In the genomic region with DNA sequence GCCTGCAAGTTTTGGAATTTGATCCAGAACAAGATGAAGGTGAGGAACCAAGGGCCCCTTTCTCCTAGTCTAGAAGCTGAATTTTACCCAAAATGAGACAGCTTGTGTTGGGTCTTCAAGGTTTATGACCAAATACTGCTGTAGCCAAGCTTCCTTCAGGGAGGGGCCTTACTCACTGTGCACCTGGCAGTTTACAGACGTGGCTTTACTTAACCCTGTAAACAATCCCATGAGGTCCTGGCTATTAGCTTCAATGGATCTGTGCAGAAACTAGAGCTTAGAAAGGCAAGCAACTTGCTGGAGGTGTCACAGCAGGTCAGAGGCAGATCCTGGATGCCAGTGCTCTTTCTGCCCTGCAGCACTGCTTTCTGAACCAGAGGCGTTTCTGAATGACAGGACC, we compare ENCODE assay signal across 1 cellular context.
TF ChIP-seq lines count a peak whose summit lies in the region.

No MANE protein-coding gene starts in this region.

TF ChIP-seq in GM23338, 12 proteins besides CTCF, POLR2A, EP300 and RAD21 (continued from another document):
- TF ChIP-seq, protein P1, sequence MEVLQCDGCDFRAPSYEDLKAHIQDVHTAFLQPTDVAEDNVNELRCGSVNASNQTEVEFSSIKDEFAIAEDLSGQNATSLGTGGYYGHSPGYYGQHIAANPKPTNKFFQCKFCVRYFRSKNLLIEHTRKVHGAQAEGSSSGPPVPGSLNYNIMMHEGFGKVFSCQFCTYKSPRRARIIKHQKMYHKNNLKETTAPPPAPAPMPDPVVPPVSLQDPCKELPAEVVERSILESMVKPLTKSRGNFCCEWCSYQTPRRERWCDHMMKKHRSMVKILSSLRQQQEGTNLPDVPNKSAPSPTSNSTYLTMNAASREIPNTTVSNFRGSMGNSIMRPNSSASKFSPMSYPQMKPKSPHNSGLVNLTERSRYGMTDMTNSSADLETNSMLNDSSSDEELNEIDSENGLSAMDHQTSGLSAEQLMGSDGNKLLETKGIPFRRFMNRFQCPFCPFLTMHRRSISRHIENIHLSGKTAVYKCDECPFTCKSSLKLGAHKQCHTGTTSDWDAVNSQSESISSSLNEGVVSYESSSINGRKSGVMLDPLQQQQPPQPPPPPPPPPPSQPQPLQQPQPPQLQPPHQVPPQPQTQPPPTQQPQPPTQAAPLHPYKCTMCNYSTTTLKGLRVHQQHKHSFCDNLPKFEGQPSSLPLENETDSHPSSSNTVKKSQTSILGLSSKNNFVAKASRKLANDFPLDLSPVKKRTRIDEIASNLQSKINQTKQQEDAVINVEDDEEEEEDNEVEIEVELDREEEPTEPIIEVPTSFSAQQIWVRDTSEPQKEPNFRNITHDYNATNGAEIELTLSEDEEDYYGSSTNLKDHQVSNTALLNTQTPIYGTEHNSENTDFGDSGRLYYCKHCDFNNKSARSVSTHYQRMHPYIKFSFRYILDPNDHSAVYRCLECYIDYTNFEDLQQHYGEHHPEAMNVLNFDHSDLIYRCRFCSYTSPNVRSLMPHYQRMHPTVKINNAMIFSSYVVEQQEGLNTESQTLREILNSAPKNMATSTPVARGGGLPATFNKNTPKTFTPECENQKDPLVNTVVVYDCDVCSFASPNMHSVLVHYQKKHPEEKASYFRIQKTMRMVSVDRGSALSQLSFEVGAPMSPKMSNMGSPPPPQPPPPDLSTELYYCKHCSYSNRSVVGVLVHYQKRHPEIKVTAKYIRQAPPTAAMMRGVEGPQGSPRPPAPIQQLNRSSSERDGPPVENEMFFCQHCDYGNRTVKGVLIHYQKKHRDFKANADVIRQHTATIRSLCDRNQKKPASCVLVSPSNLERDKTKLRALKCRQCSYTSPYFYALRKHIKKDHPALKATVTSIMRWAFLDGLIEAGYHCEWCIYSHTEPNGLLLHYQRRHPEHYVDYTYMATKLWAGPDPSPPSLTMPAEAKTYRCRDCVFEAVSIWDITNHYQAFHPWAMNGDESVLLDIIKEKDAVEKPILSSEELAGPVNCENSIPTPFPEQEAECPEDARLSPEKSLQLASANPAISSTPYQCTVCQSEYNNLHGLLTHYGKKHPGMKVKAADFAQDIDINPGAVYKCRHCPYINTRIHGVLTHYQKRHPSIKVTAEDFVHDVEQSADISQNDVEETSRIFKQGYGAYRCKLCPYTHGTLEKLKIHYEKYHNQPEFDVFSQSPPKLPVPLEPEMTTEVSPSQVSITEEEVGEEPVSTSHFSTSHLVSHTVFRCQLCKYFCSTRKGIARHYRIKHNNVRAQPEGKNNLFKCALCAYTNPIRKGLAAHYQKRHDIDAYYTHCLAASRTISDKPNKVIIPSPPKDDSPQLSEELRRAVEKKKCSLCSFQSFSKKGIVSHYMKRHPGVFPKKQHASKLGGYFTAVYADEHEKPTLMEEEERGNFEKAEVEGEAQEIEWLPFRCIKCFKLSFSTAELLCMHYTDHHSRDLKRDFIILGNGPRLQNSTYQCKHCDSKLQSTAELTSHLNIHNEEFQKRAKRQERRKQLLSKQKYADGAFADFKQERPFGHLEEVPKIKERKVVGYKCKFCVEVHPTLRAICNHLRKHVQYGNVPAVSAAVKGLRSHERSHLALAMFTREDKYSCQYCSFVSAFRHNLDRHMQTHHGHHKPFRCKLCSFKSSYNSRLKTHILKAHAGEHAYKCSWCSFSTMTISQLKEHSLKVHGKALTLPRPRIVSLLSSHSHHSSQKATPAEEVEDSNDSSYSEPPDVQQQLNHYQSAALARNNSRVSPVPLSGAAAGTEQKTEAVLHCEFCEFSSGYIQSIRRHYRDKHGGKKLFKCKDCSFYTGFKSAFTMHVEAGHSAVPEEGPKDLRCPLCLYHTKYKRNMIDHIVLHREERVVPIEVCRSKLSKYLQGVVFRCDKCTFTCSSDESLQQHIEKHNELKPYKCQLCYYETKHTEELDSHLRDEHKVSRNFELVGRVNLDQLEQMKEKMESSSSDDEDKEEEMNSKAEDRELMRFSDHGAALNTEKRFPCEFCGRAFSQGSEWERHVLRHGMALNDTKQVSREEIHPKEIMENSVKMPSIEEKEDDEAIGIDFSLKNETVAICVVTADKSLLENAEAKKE (CRISPR knock-in tag; IDR thresholded peaks at IDR 0.05), result no peak
- TF ChIP-seq EZH2 (IDR thresholded peaks at IDR 0.05; ENCODE audit: low read depth, unreplicated experiment) (no peak), NANOG (IDR thresholded peaks at IDR 0.05; ENCODE audit: borderline replicate concordance) (no peak)
